In the genomic region with DNA sequence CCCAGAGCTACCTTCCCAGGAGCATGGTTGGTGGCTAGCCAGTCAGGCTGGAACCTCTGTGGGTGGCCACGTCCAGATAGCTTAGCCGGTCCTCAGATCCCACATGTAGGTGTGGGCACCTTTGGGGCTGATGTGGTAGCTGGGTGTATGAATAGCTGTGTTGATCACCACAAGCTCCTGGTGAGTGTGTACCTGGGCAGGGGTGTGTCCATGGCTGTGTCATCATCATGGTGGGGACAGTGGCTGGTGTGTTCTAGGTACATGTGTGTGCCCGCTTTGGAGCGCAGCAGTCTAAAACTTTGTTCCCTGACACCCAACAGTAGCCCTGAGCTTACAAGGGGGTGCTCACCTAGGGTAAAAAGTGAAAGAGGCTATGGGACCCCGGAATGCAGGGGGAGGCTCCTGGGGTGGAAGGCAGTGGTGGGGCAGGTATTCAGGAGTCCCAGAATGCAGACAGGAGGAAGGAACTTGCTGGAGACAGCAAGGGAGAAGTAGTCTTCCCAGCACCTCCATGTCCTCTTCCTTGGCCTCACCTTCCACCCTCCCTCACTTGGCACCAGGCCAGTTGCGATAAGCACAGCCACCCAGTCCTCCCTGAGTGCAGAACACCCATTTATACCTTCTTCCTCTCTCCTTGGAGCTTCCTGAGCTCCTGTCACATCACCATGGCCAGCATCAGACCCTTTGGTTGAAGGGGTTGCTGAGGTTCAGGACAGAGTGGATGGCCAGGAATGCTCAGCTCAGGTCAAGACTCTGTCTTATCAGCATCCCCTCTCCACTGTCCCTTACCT, we compare ENCODE assay signal across 8 cellular contexts. TPM values are rescaled to one million over a fixed set of nuclear protein-coding genes. Genes with fewer than 3 reads are reported as not detected.
A peak's percentile ranks its signal among the peaks of the same experiment; 100 is the strongest.
DNase-seq lines count a peak whose midpoint lies in the region; ATAC-seq and TF ChIP-seq lines count a peak whose summit lies in the region.

No MANE protein-coding gene starts in this region.

- peak overlapping the region; percentile 72 to 97 (median 83) for H3K27ac ChIP-seq in right lobe of liver
- H3K27ac ChIP-seq in testis = peak overlapping the region in 1 of 2 donors; percentile 84

- H3K36me3 ChIP-seq in adipocyte (ENCODE audit: control insufficient read depth, insufficient read depth, low read length, severe bottlenecking) (peaks cover 20% of the 10 kb centered on the region), right lobe of liver (peaks cover 0 to 20% (median 6%) of the 10 kb centered on the region in 4 donors), testis (ENCODE audit: low read depth, missing control alignments) (no peaks in the 10 kb centered on the region)

- DNase-seq in DMS 273 (lab: John Stamatoyannopoulos, UW; ENCODE audit: unreplicated experiment) (peak; percentile 16), DMS 273 treated with DMSO at 0.1 percent for 48 hours (lab: John Stamatoyannopoulos, UW) (no peak), adipocyte (ENCODE audit: low read depth) (no peak), right lobe of liver (peak in 1 of 3 donors; percentile 69), testis (no peak), nucleus accumbens (lab: John Stamatoyannopoulos, UW) (no peak)

- peak overlapping the region; percentile 89 for H3K4me3 ChIP-seq in adipocyte (ENCODE audit: low read length)
- peak overlapping the region; percentile 87 to 94 (median 93) for H3K4me3 ChIP-seq in right lobe of liver
- H3K4me3 ChIP-seq in testis = peak overlapping the region; percentile 61 to 76

- TF ChIP-seq CTCF in right lobe of liver (IDR thresholded peaks at IDR 0.05) (no peak), testis (IDR thresholded peaks at IDR 0.05) (no peak)

- ATAC-seq in right lobe of liver = no peak
- ATAC-seq in HG03280 (IDR thresholded peaks at IDR 0.05; ENCODE audit: unreplicated experiment) = no peak
- no peak for ATAC-seq in HG03108 (IDR thresholded peaks at IDR 0.05; ENCODE audit: unreplicated experiment)

- intact Hi-C loops in right lobe of liver (cut with DNase I) = loop anchor here in 1 of 2 donors (5.0 kb wide), 1 partner anchor 38 kb away; no protein-coding TSS in a partner anchor
- intact Hi-C loops in testis (cut with DNase I; ENCODE audit: low total_unique reads) = loop anchor here (5.0 kb wide), 1 partner anchor 38 kb away; no protein-coding TSS in a partner anchor

- peak overlapping the region; percentile 90 for H3K9ac ChIP-seq in adipocyte (ENCODE audit: low read length)

- no peak for TF ChIP-seq POLR2A in right lobe of liver (IDR thresholded peaks at IDR 0.05)
- no peak for TF ChIP-seq POLR2A in testis (IDR thresholded peaks at IDR 0.05)

- H3K9me3 ChIP-seq in adipocyte (ENCODE audit: control insufficient read depth, low read length) = no peaks in the 10 kb centered on the region
- H3K9me3 ChIP-seq in right lobe of liver = no peaks in the 10 kb centered on the region
- no peaks in the 10 kb centered on the region for H3K9me3 ChIP-seq in testis

- H3K4me1 ChIP-seq in adipocyte (ENCODE audit: control insufficient read depth, insufficient read depth, low read length) (peaks cover 34% of the 10 kb centered on the region), right lobe of liver (peaks cover 0 to 61% (median 25%) of the 10 kb centered on the region in 4 donors), testis (peaks cover 42% of the 10 kb centered on the region)

- 14% methylated on average over 1 of the region's 6 CpGs for WGBS in right lobe of liver (ENCODE audit: insufficient coverage, low coverage, low lambda C conversion rate, missing lambda C conversion rate)
- 72 to 73% methylated on average over 5 to 6 of the region's 6 CpGs for WGBS in testis, 2 donors

- H3K27me3 ChIP-seq in adipocyte (replicated peaks; ENCODE audit: control insufficient read depth, insufficient read depth, low read length) (no peaks in the 10 kb centered on the region), right lobe of liver (no peaks in the 10 kb centered on the region), testis (no peaks in the 10 kb centered on the region)

RNA-seq across cellular contexts. Expression of gene CISH, which starts 1.2 kb away (rescaled TPM):
- total RNA-seq in right lobe of liver (10 to 100 TPM in 4 of 6 experiments, 1 to 10 TPM in 2; 5.3 to 28.1 (median 17.8) TPM), testis (1 to 10 TPM; 1.3 to 3.7 TPM)
- polyA plus RNA-seq in testis (ENCODE audit: insufficient read depth, low read depth, low replicate concordance) = 5.8 TPM

RNA-seq across cellular contexts. Expression of gene MAPKAPK3, which starts 6.6 kb away (rescaled TPM):
- total RNA-seq in right lobe of liver (10 to 100 TPM; 16.6 to 21.4 (median 18.6) TPM), testis (10 to 100 TPM; 19.1 to 27.1 TPM)
- polyA plus RNA-seq in testis (ENCODE audit: insufficient read depth, low read depth, low replicate concordance) = 21.4 TPM

RNA-seq across cellular contexts. Expression of gene HEMK1, which starts 41.1 kb away (rescaled TPM):
- 10 to 100 TPM; 10.5 to 19.4 (median 14.0) TPM for total RNA-seq in right lobe of liver
- total RNA-seq in testis = 10 to 100 TPM; 12.8 to 13.1 TPM
- 25.7 TPM for polyA plus RNA-seq in testis (ENCODE audit: insufficient read depth, low read depth, low replicate concordance)

RNA-seq across cellular contexts. Expression of gene C3orf18, which starts 42.8 kb away (rescaled TPM):
- total RNA-seq in right lobe of liver (1 to 10 TPM; 2.0 to 7.8 (median 2.8) TPM), testis (10 to 100 TPM; 21.0 to 28.8 TPM)
- polyA plus RNA-seq in testis (ENCODE audit: insufficient read depth, low read depth, low replicate concordance) = 14.9 TPM
